Comparison of ENCODE assay signal across 13 cellular contexts in genomic region chr14:32205984-32206383, GRCh38. TPM values are rescaled to one million over a fixed set of nuclear protein-coding genes. Genes with fewer than 3 reads are reported as not detected.
DNase-seq lines count a peak whose midpoint lies in the region; ATAC-seq and TF ChIP-seq lines count a peak whose summit lies in the region.
"Had no signal": no experiment of that assay in that cellular context is flagged by ENCODE, and none has a peak within 500 bp of the region (broad histone marks: within the 10 kb centered on the region; RNA-seq: fewer than 3 reads in every experiment).

No MANE protein-coding gene starts in this region.

- POLR2A ChIA-PET in activated B cell treated with CpG ODN at 0.5 μM for 24 hours (lab: Charles Lee): interaction anchor here (0.7 to 1.3 kb wide), 2 partner anchors 129 to 132 kb away, joined by 4 to 20 read pairs; partner anchors contain the start of gene ARHGAP5

- CTCF ChIA-PET in activated B cell treated with CpG ODN at 0.5 μM for 24 hours (lab: Charles Lee): interaction anchor here (1.3 to 2.2 kb wide), 2 partner anchors 45 to 132 kb away, joined by 4 to 5 read pairs; no protein-coding TSS in a partner anchor

- no peaks in the 10 kb centered on the region for H3K9me3 Mint-ChIP-seq in activated B cell treated with CpG ODN at 0.5 μM for 24 hours
- H3K9me3 Mint-ChIP-seq in natural killer cell treated with Interleukin-12 subunit alpha and Interleukin-12 subunit beta and Interleukin-15 and Interleukin-18, amount 100 ng/mL, for 72 hours: no peaks in the 10 kb centered on the region

- DNase-seq in A172 (ENCODE audit: low spot score) (peak; percentile 24), activated B cell treated with CpG ODN at 0.5 μM for 24 hours (no peak), NCI-H345 (lab: John Stamatoyannopoulos, UW) (no peak), mesenteric fat pad (ENCODE audit: low spot score) (no peak), RKO (ENCODE audit: low spot score) (no peak)
- no peak for DNase-seq in natural killer cell treated with Interleukin-12 subunit alpha and Interleukin-12 subunit beta and Interleukin-15 and Interleukin-18, amount 100 ng/mL, for 72 hours (ENCODE audit: low spot score)
- DNase-seq: body of pancreas, head of caudate nucleus, NCI-H2029, spleen had no signal

- peaks cover 42% of the 10 kb centered on the region for H3K4me1 Mint-ChIP-seq in activated B cell treated with CpG ODN at 0.5 μM for 24 hours
- H3K4me1 Mint-ChIP-seq in natural killer cell treated with Interleukin-12 subunit alpha and Interleukin-12 subunit beta and Interleukin-15 and Interleukin-18, amount 100 ng/mL, for 72 hours (ENCODE audit: low read depth in 2 of 2): peaks cover 27 to 28% of the 10 kb centered on the region in 2 donors

- ATAC-seq in GM18858 (IDR thresholded peaks at IDR 0.05; ENCODE audit: unreplicated experiment): peak; percentile 27
- ATAC-seq in HG03565 (IDR thresholded peaks at IDR 0.05; ENCODE audit: unreplicated experiment): peak; percentile 24
- ATAC-seq in activated B cell treated with CpG ODN at 0.5 μM for 24 hours (ENCODE audit: low read depth): no peak
- no peak for ATAC-seq in natural killer cell treated with Interleukin-12 subunit alpha and Interleukin-12 subunit beta and Interleukin-15 and Interleukin-18, amount 100 ng/mL, for 72 hours
- ATAC-seq: body of pancreas, left lobe of liver had no signal

- H3K4me3 Mint-ChIP-seq in activated B cell treated with CpG ODN at 0.5 μM for 24 hours: peak overlapping the region; percentile 24
- H3K4me3 Mint-ChIP-seq in natural killer cell treated with Interleukin-12 subunit alpha and Interleukin-12 subunit beta and Interleukin-15 and Interleukin-18, amount 100 ng/mL, for 72 hours: no peak overlapping the region

- no peak for TF ChIP-seq CTCF in activated B cell treated with CpG ODN at 0.5 μM for 24 hours (IDR thresholded peaks at IDR 0.05)

- intact Hi-C loops in activated B cell treated with CpG ODN at 0.5 μM for 24 hours (cut with micrococcal nuclease): loop anchor here (2.0 to 10.0 kb wide), 2 partner anchors 19 to 1331 kb away; partner anchors contain the start of gene COCH

- H3K27me3 Mint-ChIP-seq in activated B cell treated with CpG ODN at 0.5 μM for 24 hours: peaks cover 3% of the 10 kb centered on the region
- H3K27me3 Mint-ChIP-seq in natural killer cell treated with Interleukin-12 subunit alpha and Interleukin-12 subunit beta and Interleukin-15 and Interleukin-18, amount 100 ng/mL, for 72 hours: peaks cover 25 to 34% of the 10 kb centered on the region in 2 donors

- peak overlapping the region; percentile 51 for H3K27ac Mint-ChIP-seq in activated B cell treated with CpG ODN at 0.5 μM for 24 hours
- H3K27ac Mint-ChIP-seq in natural killer cell treated with Interleukin-12 subunit alpha and Interleukin-12 subunit beta and Interleukin-15 and Interleukin-18, amount 100 ng/mL, for 72 hours: no peak overlapping the region

- H3K36me3 Mint-ChIP-seq in activated B cell treated with CpG ODN at 0.5 μM for 24 hours (ENCODE audit: low read depth): peaks cover 9% of the 10 kb centered on the region
- no peaks in the 10 kb centered on the region for H3K36me3 Mint-ChIP-seq in natural killer cell treated with Interleukin-12 subunit alpha and Interleukin-12 subunit beta and Interleukin-15 and Interleukin-18, amount 100 ng/mL, for 72 hours

RNA-seq across cellular contexts. Expression of gene RNU6-8, which starts 2.9 kb away (rescaled TPM):
- total RNA-seq in A172 (2014; rRNA removed; shearing (Covaris generic)): not detected in 2 replicates
- total RNA-seq in activated B cell treated with CpG ODN at 0.5 μM for 24 hours (not detected in 2 replicates), mesenteric fat pad (not detected)
- total RNA-seq in natural killer cell treated with Interleukin-12 subunit alpha and Interleukin-12 subunit beta and Interleukin-15 and Interleukin-18, amount 100 ng/mL, for 72 hours: not detected
- total RNA-seq: body of pancreas, left lobe of liver, spleen had no signal

RNA-seq across cellular contexts. Expression of gene RNU6-7, which starts 4.1 kb away (rescaled TPM):
- not detected in 2 replicates for total RNA-seq in A172 (2014; rRNA removed; shearing (Covaris generic))
- total RNA-seq in activated B cell treated with CpG ODN at 0.5 μM for 24 hours: not detected in 2 replicates
- not detected for total RNA-seq in mesenteric fat pad
- total RNA-seq in natural killer cell treated with Interleukin-12 subunit alpha and Interleukin-12 subunit beta and Interleukin-15 and Interleukin-18, amount 100 ng/mL, for 72 hours: not detected
- total RNA-seq: body of pancreas, left lobe of liver, spleen had no signal

Comparison
In these comparisons a context has a peak if more than half of its experiments do, and no peak if none do; other contexts are left out.
1. ATAC-seq: peak in GM18858 (single experiment) and HG03565 (single experiment); none in activated B cell treated with CpG ODN at 0.5 μM for 24 hours (single experiment) and natural killer cell treated with Interleukin-12 subunit alpha and Interleukin-12 subunit beta and Interleukin-15 and Interleukin-18, amount 100 ng/mL, for 72 hours (0 of 2).